ENCODE assay signal across 13 cellular contexts in the genomic region with DNA sequence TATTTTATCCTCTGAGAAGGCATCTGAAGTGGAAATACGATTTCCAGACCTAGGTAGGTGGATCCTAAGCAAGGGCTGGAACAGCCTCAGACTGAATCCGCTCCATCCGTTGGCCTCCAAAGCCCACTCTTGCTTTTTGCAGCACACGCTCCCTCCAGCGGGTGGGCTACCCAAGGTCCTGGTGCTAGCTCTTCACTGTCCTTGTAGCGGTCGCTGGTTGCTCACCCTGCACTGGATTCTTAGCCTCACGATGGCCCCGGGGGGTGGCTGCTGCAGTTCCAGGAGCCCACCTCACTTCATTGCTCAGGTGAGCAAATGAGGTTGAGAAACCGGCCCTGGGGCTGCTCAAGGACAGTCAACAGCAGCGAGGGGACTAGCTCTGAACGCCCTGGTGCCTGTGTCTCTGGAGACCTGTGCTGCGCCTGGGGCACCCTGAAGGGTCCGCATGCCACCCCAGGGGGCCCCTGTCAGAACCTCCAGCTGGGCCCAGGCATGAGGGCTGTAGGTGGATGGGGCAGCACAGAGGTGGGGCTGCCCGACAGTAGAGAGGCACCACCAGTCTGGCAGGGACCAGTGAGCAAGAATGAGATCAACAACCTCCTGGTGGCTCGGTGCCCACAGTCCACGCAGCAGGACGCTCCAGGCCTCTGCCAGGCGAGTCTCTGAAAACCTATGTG. TPM values are rescaled to one million over a fixed set of nuclear protein-coding genes. Genes with fewer than 3 reads are reported as not detected.
DNase-seq lines count a peak whose midpoint lies in the region; ATAC-seq and TF ChIP-seq lines count a peak whose summit lies in the region.
"Had no signal": no experiment of that assay in that cellular context is flagged by ENCODE, and none has a peak within 500 bp of the region (broad histone marks: within the 10 kb centered on the region; RNA-seq: fewer than 3 reads in every experiment).

No MANE protein-coding gene starts in this region.

- TF ChIP-seq CTCF in SK-N-SH (IDR thresholded peaks at IDR 0.05) (no peak), endodermal cell (conservative IDR thresholded peaks at IDR 0.05) (peak; percentile 8)

- 91% methylated on average over 11 of the region's 19 CpGs for WGBS in SK-N-SH (ENCODE audit: low lambda C conversion rate)
- 94 to 96% methylated on average over 11 to 19 of the region's 19 CpGs for WGBS in endodermal cell (ENCODE audit: insufficient coverage in 1 of 2, insufficient read length in 1 of 2), 2 experiments

- H3K27me3 ChIP-seq in SK-N-SH (ENCODE audit: insufficient read depth) (no peaks in the 10 kb centered on the region), MG63 (no peaks in the 10 kb centered on the region), endodermal cell (ENCODE audit: control insufficient read depth, insufficient read depth, low read length, poor library complexity, severe bottlenecking) (no peaks in the 10 kb centered on the region)

- H3F3A ChIP-seq in SK-N-SH (replicated peaks; ENCODE audit: insufficient read depth): no peaks in the 10 kb centered on the region

- H3K4me3 ChIP-seq in SK-N-SH (ENCODE audit: low read depth in 2 of 2, low read length in 1 of 2) (no peak overlapping the region), MG63 (no peak overlapping the region), endodermal cell (ENCODE audit: low read length) (no peak overlapping the region)
- H3K4me3 ChIP-seq: smooth muscle cell had no signal

- H3K4me1 Mint-ChIP-seq in endodermal cell: peaks cover 13% of the 10 kb centered on the region

- POLR2A ChIA-PET in SK-N-SH (lab: Yijun Ruan, JAX): no interaction called here

- no peak for TF ChIP-seq RAD21 in SK-N-SH (IDR thresholded peaks at IDR 0.05; ENCODE audit: low read length)

- DNase-seq in SK-N-SH: no peak
- peak; percentile 61 for DNase-seq in MG63
- peak; percentile 39 for DNase-seq in endodermal cell
- peak; percentile 40 for DNase-seq in retina
- DNase-seq: ACHN, NCI-H1930, SW 1271 had no signal

- H3K79me2 ChIP-seq in SK-N-SH (ENCODE audit: insufficient read depth): peaks cover 53% of the 10 kb centered on the region

- H3K4me2 ChIP-seq in SK-N-SH: peak overlapping the region; percentile 44; the same call in 1 of the 2 replicates
- H3K4me2 ChIP-seq: smooth muscle cell had no signal

- no peaks in the 10 kb centered on the region for H3K9me3 ChIP-seq in SK-N-SH
- H3K9me3 ChIP-seq in MG63: no peaks in the 10 kb centered on the region
- no peaks in the 10 kb centered on the region for H3K9me3 ChIP-seq in endodermal cell (ENCODE audit: control insufficient read depth, low read length)

- CTCF ChIA-PET in SK-N-SH (lab: Yijun Ruan, JAX): interaction anchor here (0.6 to 2.2 kb wide), 11 partner anchors 19 to 390 kb away, joined by 3 to 9 read pairs (median 4); a partner anchor contains a TSS

- TF ChIP-seq EP300 in SK-N-SH (IDR thresholded peaks at IDR 0.05; ENCODE audit: borderline replicate concordance in 1 of 2, low read depth in 1 of 2, low read length in 1 of 2): no peak

- H3K9me2 ChIP-seq in SK-N-SH: no peaks in the 10 kb centered on the region

- no peaks in the 10 kb centered on the region for H3K27me3 Mint-ChIP-seq in endodermal cell (ENCODE audit: insufficient read depth)

- H3K4me3 Mint-ChIP-seq in endodermal cell: no peak overlapping the region

- no peak overlapping the region for H3K27ac Mint-ChIP-seq in endodermal cell

- no peak overlapping the region for H3K27ac ChIP-seq in SK-N-SH (ENCODE audit: low read depth in 2 of 2, low read length in 1 of 2)
- H3K27ac ChIP-seq in endodermal cell (ENCODE audit: low read depth, low read length): no peak overlapping the region

- H3K9ac ChIP-seq in SK-N-SH: no peak overlapping the region
- no peak overlapping the region for H3K9ac ChIP-seq in endodermal cell (ENCODE audit: extremely low read depth, low read length, poor library complexity, severe bottlenecking)

- peaks cover 37% of the 10 kb centered on the region for H4K20me1 ChIP-seq in SK-N-SH (ENCODE audit: insufficient read depth)

- H3K36me3 ChIP-seq in SK-N-SH (replicated peaks in 1 of 2; ENCODE audit: control insufficient read depth in 1 of 2, insufficient read depth in 2 of 2, low read length in 1 of 2): peaks cover 0 to 49% of the 10 kb centered on the region in 2 experiments
- peaks cover 75% of the 10 kb centered on the region for H3K36me3 ChIP-seq in MG63
- peaks cover 41% of the 10 kb centered on the region for H3K36me3 ChIP-seq in endodermal cell (ENCODE audit: control insufficient read depth, insufficient read depth, low read length)

- no peak overlapping the region for H2AFZ ChIP-seq in SK-N-SH (ENCODE audit: low read depth)

- H3K4me1 ChIP-seq in SK-N-SH (ENCODE audit: control insufficient read depth in 1 of 2, insufficient read depth in 2 of 2, low read depth in 1 of 2, low read length in 1 of 2) (peaks cover 16 to 23% of the 10 kb centered on the region in 2 experiments; a peak in 3 of 4 replicates), endodermal cell (ENCODE audit: control insufficient read depth, insufficient read depth, low read length) (no peaks in the 10 kb centered on the region)

- no peaks in the 10 kb centered on the region for H3K9me3 Mint-ChIP-seq in endodermal cell
- H3K9me3 Mint-ChIP-seq: nephron had no signal

- peaks cover 20% of the 10 kb centered on the region for H3K36me3 Mint-ChIP-seq in endodermal cell (ENCODE audit: low read depth)

- no peak for TF ChIP-seq POLR2A in GM18505 (IDR thresholded peaks at IDR 0.05; ENCODE audit: borderline replicate concordance, extremely low read depth, insufficient read depth, insufficient read length)

- ATAC-seq in SK-N-SH treated with all-trans-retinoic acid at 6 μM for 48 hours (no peak), GM18505 (IDR thresholded peaks at IDR 0.05; ENCODE audit: unreplicated experiment) (no peak), GM21381 (IDR thresholded peaks at IDR 0.05; ENCODE audit: unreplicated experiment) (no peak), HG02623 (IDR thresholded peaks at IDR 0.05; ENCODE audit: unreplicated experiment) (no peak)

TF ChIP-seq in SK-N-SH, 30 proteins besides CTCF, POLR2A, EP300 and RAD21 (continues in another document):
- TF ChIP-seq FOXJ3 (CRISPR knock-in tag; IDR thresholded peaks at IDR 0.05) (no peak), RXRA (IDR thresholded peaks at IDR 0.05; ENCODE audit: borderline replicate concordance, low read depth) (no peak), GATA2 (CRISPR knock-in tag; IDR thresholded peaks at IDR 0.05) (no peak)

TF ChIP-seq in SK-N-SH treated with all-trans-retinoic acid at 6 μM for 48 hours, 23 proteins besides CTCF, POLR2A, EP300 and RAD21:
- TF ChIP-seq ZNF70 (CRISPR knock-in tag; IDR thresholded peaks at IDR 0.05) (no peak), ISL1 (CRISPR knock-in tag; IDR thresholded peaks at IDR 0.05) (no peak), SNAI2 (CRISPR knock-in tag; IDR thresholded peaks at IDR 0.05) (no peak), PPARA (CRISPR knock-in tag; IDR thresholded peaks at IDR 0.05; ENCODE audit: borderline replicate concordance) (no peak), OSR1 (CRISPR knock-in tag; IDR thresholded peaks at IDR 0.05) (no peak), ZFP3 (CRISPR knock-in tag; IDR thresholded peaks at IDR 0.05) (no peak)

RNA-seq across cellular contexts. Expression of a gene that starts 4.3 kb away (rescaled TPM):
- polyA plus RNA-seq in SK-N-SH (2012; rRNA removed): 174 and 190 TPM in 2 replicates
- 120 and 170 TPM in 2 replicates for polyA plus RNA-seq in SK-N-SH (2012; cell fraction: cytosol; rRNA removed)
- 434 and 545 TPM in 2 replicates for polyA plus RNA-seq in SK-N-SH (2012; cell fraction: nucleus; rRNA removed)
- 149 and 238 TPM in 2 replicates for total RNA-seq in MG63 (2014; rRNA removed; shearing (Covaris generic); ENCODE audit: low replicate concordance)
- total RNA-seq in endodermal cell: 100 to 1,000 TPM; 165 to 177 TPM
- polyA plus RNA-seq in endodermal cell (2013, experiment 1 of 2): 75.1 TPM
- polyA plus RNA-seq in endodermal cell (2013, experiment 2 of 2): 66.4 TPM

RNA-seq across cellular contexts. Expression of a gene that starts 8.6 kb away (rescaled TPM):
- 0.34 and 0.43 TPM in 2 replicates for polyA plus RNA-seq in SK-N-SH (2012; rRNA removed)
- 0.14 TPM in 1 of 2 replicates, not detected in the other for polyA plus RNA-seq in SK-N-SH (2012; cell fraction: cytosol; rRNA removed)
- polyA plus RNA-seq in SK-N-SH (2012; cell fraction: nucleus; rRNA removed): 0.67 and 0.75 TPM in 2 replicates
- 1.7 TPM in 1 of 2 replicates, not detected in the other for total RNA-seq in MG63 (2014; rRNA removed; shearing (Covaris generic); ENCODE audit: low replicate concordance)
- 1 to 10 TPM; 5.7 to 6.3 TPM for total RNA-seq in endodermal cell
- polyA plus RNA-seq in endodermal cell (2013, experiment 1 of 2): 1.4 TPM
- polyA plus RNA-seq in endodermal cell (2013, experiment 2 of 2): 1.6 TPM
- total RNA-seq: smooth muscle cell had no signal
- polyA plus RNA-seq: smooth muscle cell had no signal

RNA-seq across cellular contexts. Expression of a gene that starts 18.4 kb away (rescaled TPM):
- polyA plus RNA-seq in SK-N-SH (2012; rRNA removed): 181 and 185 TPM in 2 replicates
- 98.5 and 121 TPM in 2 replicates for polyA plus RNA-seq in SK-N-SH (2012; cell fraction: cytosol; rRNA removed)
- polyA plus RNA-seq in SK-N-SH (2012; cell fraction: nucleus; rRNA removed): 413 and 442 TPM in 2 replicates
- total RNA-seq in MG63 (2014; rRNA removed; shearing (Covaris generic); ENCODE audit: low replicate concordance): 484 and 538 TPM in 2 replicates
- 100 to 1,000 TPM; 134 to 172 TPM for total RNA-seq in endodermal cell
- polyA plus RNA-seq in endodermal cell (2013, experiment 1 of 2): 48.3 TPM
- polyA plus RNA-seq in endodermal cell (2013, experiment 2 of 2): 43.6 TPM

RNA-seq across cellular contexts. Expression of a gene that starts 56.3 kb away (rescaled TPM):
- polyA plus RNA-seq in SK-N-SH (2012; rRNA removed): 32.8 and 34.9 TPM in 2 replicates
- 12.4 and 13.7 TPM in 2 replicates for polyA plus RNA-seq in SK-N-SH (2012; cell fraction: cytosol; rRNA removed)
- 283 and 329 TPM in 2 replicates for polyA plus RNA-seq in SK-N-SH (2012; cell fraction: nucleus; rRNA removed)
- total RNA-seq in MG63 (2014; rRNA removed; shearing (Covaris generic); ENCODE audit: low replicate concordance): 25.5 and 30.6 TPM in 2 replicates
- total RNA-seq in endodermal cell: 10 to 100 TPM; 45.8 to 55.3 TPM
- polyA plus RNA-seq in endodermal cell (2013, experiment 1 of 2): 34.7 TPM
- 32.0 TPM for polyA plus RNA-seq in endodermal cell (2013, experiment 2 of 2)
